Comparison of ENCODE assay signal across 13 cellular contexts in genomic region chr15:99177679-99178078, GRCh38.
"Had no signal": no experiment of that assay in that cellular context is flagged by ENCODE, and none has a peak within 500 bp of the region (broad histone marks: within the 10 kb centered on the region; RNA-seq: fewer than 3 reads in every experiment).

No MANE protein-coding gene starts in this region.

- H3K4me1 ChIP-seq: pancreas had no signal

- H3K9me3 ChIP-seq: esophagus squamous epithelium, pancreas, right atrium auricular region, thyroid gland had no signal

- H3K4me3 ChIP-seq: esophagus squamous epithelium, pancreas, right atrium auricular region, smooth muscle cell, thyroid gland had no signal

- FAIRE-seq: pancreas had no signal

- ATAC-seq: activated naive CD8-positive, alpha-beta T cell treated with anti-CD3 and anti-CD28 coated beads, Interleukin-2, amount 50 U/mL, for 24 hours; activated T-cell treated with anti-CD3 and anti-CD28 coated beads, Interleukin-2, amount 50 U/mL, for 4 hours; pancreas had no signal

- H3K27ac ChIP-seq: pancreas, thyroid gland had no signal

- H3K27me3 ChIP-seq: esophagus squamous epithelium, pancreas, right atrium auricular region, thyroid gland had no signal

- H3K36me3 ChIP-seq: pancreas, right atrium auricular region, thyroid gland had no signal

- DNase-seq: activated CD4-positive, alpha-beta T cell treated with anti-CD3 and anti-CD28 coated beads, Interleukin-2, amount 50 U/mL, for 4 hours; activated gamma-delta T cell; activated naive CD8-positive, alpha-beta T cell treated with anti-CD3 and anti-CD28 coated beads, Interleukin-2, amount 50 U/mL, for 24 hours; activated T-cell treated with anti-CD3 and anti-CD28 coated beads, Interleukin-2, amount 50 U/mL, for 4 hours; endodermal cell; esophagus squamous epithelium; kidney glomerular epithelial cell; midbrain; naive B cell; pancreas; thyroid gland had no signal
